Comparison of ENCODE assay signal across 8 cellular contexts in the genomic region with DNA sequence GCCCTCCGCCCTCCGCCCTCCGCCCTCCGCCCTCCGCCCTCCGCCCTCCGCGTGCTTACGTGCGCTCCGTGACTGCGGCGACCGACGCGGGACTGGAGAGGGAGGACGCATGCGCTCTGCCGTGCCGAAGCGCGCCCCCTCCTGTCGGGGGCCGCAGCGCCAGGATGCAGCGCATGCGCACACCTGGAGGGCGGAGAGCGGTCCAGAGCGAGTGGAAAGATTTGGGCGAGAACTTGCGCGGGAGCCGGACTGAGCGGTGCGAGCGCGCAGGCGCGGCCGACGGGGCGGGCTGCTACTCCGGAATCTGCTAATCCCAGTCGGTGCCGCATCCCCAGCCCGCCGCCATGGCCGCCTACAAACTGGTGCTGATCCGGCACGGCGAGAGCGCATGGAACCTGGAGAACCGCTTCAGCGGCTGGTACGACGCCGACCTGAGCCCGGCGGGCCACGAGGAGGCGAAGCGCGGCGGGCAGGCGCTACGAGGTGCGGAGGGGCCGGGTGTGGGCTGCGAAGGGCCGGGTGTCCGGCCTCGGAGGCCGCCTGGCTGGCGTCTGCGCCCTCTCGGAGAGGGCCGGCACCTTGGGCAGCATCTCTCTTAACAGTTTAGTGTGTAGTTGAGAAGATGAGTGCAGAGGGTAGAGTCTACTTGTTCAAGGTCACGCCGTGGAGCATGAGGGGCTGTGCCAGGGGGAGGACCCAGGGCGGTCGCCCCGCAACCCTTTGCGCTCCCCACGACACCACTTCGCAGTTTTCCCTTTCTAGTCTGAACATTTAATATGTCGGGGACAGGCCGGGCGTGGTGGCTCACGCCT. TPM values are rescaled to one million over a fixed set of nuclear protein-coding genes. Genes with fewer than 3 reads are reported as not detected.
A peak's percentile ranks its signal among the peaks of the same experiment; 100 is the strongest.
DNase-seq lines count a peak whose midpoint lies in the region; ATAC-seq, FAIRE-seq and TF ChIP-seq lines count a peak whose summit lies in the region.

PGAM1 (plus strand) TSS at position 228 of the 812 bp plus-strand sequence; CDS start at position 345, 117 bp downstream.

- POLR2A ChIA-PET in BJ (lab: Charles Lee) = no interaction called here

- peak; percentile 84 for FAIRE-seq in GM19239 (lab: Jason Lieb, UNC)

- H3K27ac ChIP-seq in cingulate gyrus (ENCODE audit: low read depth, low read length) = peak within 1 kb of the TSS; percentile 72

- intact Hi-C loops in left colon (cut with DNase I, micrococcal nuclease) = no loop called here

- CTCF ChIA-PET in BJ (lab: Yijun Ruan, JAX) = interaction anchor here (2.4 kb wide), 1 partner anchor 19 kb away, joined by 6 read pairs; no protein-coding TSS in a partner anchor

- ATAC-seq in HG03457 (IDR thresholded peaks at IDR 0.05; ENCODE audit: unreplicated experiment) = peak; percentile 56
- peak; percentile 84 for ATAC-seq in left colon

- H3K27me3 ChIP-seq in BJ (ENCODE audit: control insufficient read depth, insufficient read depth, low read length) = no peaks in the 10 kb centered on the region

- peaks cover 4% of the 10 kb centered on the region for H3K36me3 ChIP-seq in BJ (ENCODE audit: control insufficient read depth, insufficient read depth, low read length)

- peak within 1 kb of the TSS; percentile 90 for H3K4me3 ChIP-seq in BJ (ENCODE audit: low read depth, low read length)

- TF ChIP-seq CTCF in BJ (IDR thresholded peaks at IDR 0.05; ENCODE audit: insufficient read depth, low read depth, low read length) = peak; percentile 81

- DNase-seq in BJ (ENCODE audit: low read depth) (peak; percentile 84), GM19239 (ENCODE audit: insufficient read length, low spot score) (peak; percentile 98), NCI-H524 (lab: John Stamatoyannopoulos, UW) (peak; percentile 46 to 80), left colon (peak; percentile 91 to 92)
- DNase-seq in activated CD4-positive, alpha-beta T cell treated with anti-CD3 and anti-CD28 coated beads for 4 hours = peak; percentile 92 to 94
- peak; percentile 96 for DNase-seq in stimulated activated CD4-positive, alpha-beta T cell treated with anti-CD3 and anti-CD28 coated beads, Interleukin-1b, Interleukin-23, amount 100 ng/mL, for 48 hours

RNA-seq across cellular contexts. Expression of gene PGAM1, which starts in this region (rescaled TPM):
- 528 and 710 TPM in 2 replicates for polyA plus RNA-seq in BJ (2011; rRNA removed)
- polyA minus RNA-seq in BJ (2011; rRNA and poly(A)+ RNA removed) = 209 and 323 TPM in 2 replicates
- 100 to 1,000 TPM; 216 to 249 TPM for total RNA-seq in left colon

Comparison
In these comparisons a context has a peak if more than half of its experiments do, and no peak if none do; other contexts are left out.
1. Peak in every context shown above with its lines: DNase-seq, ATAC-seq, H3K4me3 ChIP-seq and H3K27ac ChIP-seq.